ENCODE assay signal across 30 cellular contexts in genomic region chr5:128097781-128098180, GRCh38.
"Had no signal": no experiment of that assay in that cellular context is flagged by ENCODE, and none has a peak within 500 bp of the region (broad histone marks: within the 10 kb centered on the region; RNA-seq: fewer than 3 reads in every experiment).

No MANE protein-coding gene starts in this region.

- H3K4me2 ChIP-seq: hepatocyte had no signal

- H3K27me3 ChIP-seq: adrenal gland, ascending aorta, brain microvascular endothelial cell, dorsolateral prefrontal cortex, esophagus muscularis mucosa, foreskin keratinocyte, gastrocnemius medialis, heart right ventricle, hepatocyte had no signal

- H3K36me3 ChIP-seq: adrenal gland, ascending aorta, brain microvascular endothelial cell, esophagus muscularis mucosa, gastrocnemius medialis had no signal

- H3K4me3 Mint-ChIP-seq: activated CD4-positive, alpha-beta memory T cell treated with anti-CD3 and anti-CD28 coated beads, Interleukin-2, amount 10 ng/mL, durations not matched to agents 7 days and 5 days; activated CD4-positive, alpha-beta T cell treated with anti-CD3 and anti-CD28 coated beads, Interleukin-2, amount 10 ng/mL, durations not matched to agents 7 days and 5 days; activated naive CD8-positive, alpha-beta T cell; activated T-cell treated with anti-CD3 and anti-CD28 coated beads, Interleukin-2, amount 50 U/mL, for 24 hours; activated T-helper 17 cell treated with anti-CD3 and anti-CD28 coated beads, Interleukin-2, amount 50 U/mL, for 72 hours; central memory CD8-positive, alpha-beta T cell; dendritic cell treated with granulocyte-macrophage colony-stimulating factor and Interleukin-4, amounts not matched to agents 40 ng/mL and 50 ng/mL, for 4 days; effector memory CD8-positive, alpha-beta T cell had no signal

- H3K27ac ChIP-seq: adrenal gland, ascending aorta, brain microvascular endothelial cell, coronary artery, esophagus muscularis mucosa, foreskin keratinocyte, gastrocnemius medialis, heart right ventricle, hepatocyte had no signal

- FAIRE-seq: bronchial epithelial cell had no signal

- DNase-seq: activated CD4-positive, alpha-beta memory T cell treated with anti-CD3 and anti-CD28 coated beads, Interleukin-2, amount 10 ng/mL, durations not matched to agents 7 days and 5 days; activated CD4-positive, alpha-beta T cell treated with anti-CD3 and anti-CD28 coated beads for 1 hour; activated CD4-positive, alpha-beta T cell treated with anti-CD3 and anti-CD28 coated beads for 4 hours; activated CD4-positive, alpha-beta T cell treated with anti-CD3 and anti-CD28 coated beads, Interleukin-2, amount 10 ng/mL, durations not matched to agents 7 days and 5 days; activated CD4-positive, alpha-beta T cell treated with anti-CD3 and anti-CD28 coated beads, Interleukin-2, amount 50 U/mL, for 4 hours; activated CD8-positive, alpha-beta memory T cell treated with anti-CD3 and anti-CD28 coated beads, Interleukin-2, amount 50 U/mL, for 48 hours; activated effector memory CD4-positive, alpha-beta T cell treated with Interleukin-2 at 50 U/mL for 16 hours; activated gamma-delta T cell treated with Interleukin-2 at 50 U/mL for 16 hours; activated naive CD4-positive, alpha-beta T cell treated with anti-CD3 and anti-CD28 coated beads, Interleukin-2, amount 50 U/mL, for 16 hours; activated naive CD4-positive, alpha-beta T cell treated with Interleukin-2 at 50 U/mL for 16 hours; activated T-cell treated with anti-CD3 and anti-CD28 coated beads for 4 hours; activated T-cell treated with anti-CD3 and anti-CD28 coated beads, Interleukin-2, amount 50 U/mL, for 24 hours; adrenal gland; brain microvascular endothelial cell; dorsolateral prefrontal cortex; effector memory CD8-positive, alpha-beta T cell; erythroblast; foreskin keratinocyte; gastrocnemius medialis; heart right ventricle; T-helper 2 cell had no signal

- H3K4me1 ChIP-seq: adrenal gland, ascending aorta, foreskin keratinocyte had no signal

- H2AFZ ChIP-seq: hepatocyte had no signal

- H3K27ac Mint-ChIP-seq: activated CD4-positive, alpha-beta memory T cell treated with anti-CD3 and anti-CD28 coated beads, Interleukin-2, amount 10 ng/mL, durations not matched to agents 7 days and 5 days; activated CD4-positive, alpha-beta T cell treated with anti-CD3 and anti-CD28 coated beads, Interleukin-2, amount 10 ng/mL, durations not matched to agents 7 days and 5 days; activated naive CD8-positive, alpha-beta T cell; activated T-cell treated with anti-CD3 and anti-CD28 coated beads, Interleukin-2, amount 50 U/mL, for 24 hours; activated T-helper 17 cell treated with anti-CD3 and anti-CD28 coated beads, Interleukin-2, amount 50 U/mL, for 72 hours; dendritic cell treated with granulocyte-macrophage colony-stimulating factor and Interleukin-4, amounts not matched to agents 40 ng/mL and 50 ng/mL, for 4 days; effector memory CD8-positive, alpha-beta T cell had no signal

- H3K27me3 Mint-ChIP-seq: activated CD4-positive, alpha-beta memory T cell treated with anti-CD3 and anti-CD28 coated beads, Interleukin-2, amount 10 ng/mL, durations not matched to agents 7 days and 5 days; activated CD4-positive, alpha-beta T cell treated with anti-CD3 and anti-CD28 coated beads, Interleukin-2, amount 10 ng/mL, durations not matched to agents 7 days and 5 days; activated naive CD8-positive, alpha-beta T cell; activated T-cell treated with anti-CD3 and anti-CD28 coated beads, Interleukin-2, amount 50 U/mL, for 24 hours; activated T-helper 17 cell treated with anti-CD3 and anti-CD28 coated beads, Interleukin-2, amount 50 U/mL, for 72 hours; central memory CD8-positive, alpha-beta T cell; dendritic cell treated with granulocyte-macrophage colony-stimulating factor and Interleukin-4, amounts not matched to agents 40 ng/mL and 50 ng/mL, for 4 days; effector memory CD8-positive, alpha-beta T cell had no signal

- ATAC-seq: activated T-helper 17 cell treated with anti-CD3 and anti-CD28 coated beads, Interleukin-2, amount 50 U/mL, for 72 hours; effector memory CD8-positive, alpha-beta T cell; foreskin keratinocyte; gastrocnemius medialis; heart right ventricle had no signal

- H3K4me3 ChIP-seq: adrenal gland, ascending aorta, coronary artery, dorsolateral prefrontal cortex, esophagus muscularis mucosa, heart right ventricle, hepatocyte had no signal
